In genomic region chr11:9609841-9610240, GRCh38 we compare ENCODE assay signal across 15 cellular contexts. TPM values are rescaled to one million over a fixed set of nuclear protein-coding genes. Genes with fewer than 3 reads are reported as not detected.
A peak's percentile ranks its signal among the peaks of the same experiment; 100 is the strongest.
DNase-seq lines count a peak whose midpoint lies in the region; ATAC-seq and TF ChIP-seq lines count a peak whose summit lies in the region.
"Had no signal": no experiment of that assay in that cellular context is flagged by ENCODE, and none has a peak within 500 bp of the region (broad histone marks: within the 10 kb centered on the region; RNA-seq: fewer than 3 reads in every experiment).

No MANE protein-coding gene starts in this region.

- H3K4me1 Mint-ChIP-seq in activated naive CD4-positive, alpha-beta T cell treated with anti-CD3 and anti-CD28 coated beads for 36 hours (ENCODE audit: low read depth) = peaks cover 25% of the 10 kb centered on the region
- H3K4me1 Mint-ChIP-seq in WTC11 = peaks cover 40% of the 10 kb centered on the region

- intact Hi-C loops in activated naive CD4-positive, alpha-beta T cell treated with anti-CD3 and anti-CD28 coated beads for 36 hours (cut with micrococcal nuclease) = loop anchor here (5.0 kb wide), 4 partner anchors 248 to 712 kb away; partner anchors contain the start of genes AKIP1 and NRIP3

- H3K18ac ChIP-seq in trophoblast cell (ENCODE audit: low read length) = no peak overlapping the region

- H3K4ac ChIP-seq in trophoblast cell (ENCODE audit: low read depth, low read length) = no peak overlapping the region

- no peaks in the 10 kb centered on the region for H3K27me3 Mint-ChIP-seq in activated naive CD4-positive, alpha-beta T cell treated with anti-CD3 and anti-CD28 coated beads for 36 hours (ENCODE audit: low read depth)
- H3K27me3 Mint-ChIP-seq in WTC11 (ENCODE audit: low read depth) = no peaks in the 10 kb centered on the region

- no peak overlapping the region for H3K4me3 Mint-ChIP-seq in activated naive CD4-positive, alpha-beta T cell treated with anti-CD3 and anti-CD28 coated beads for 36 hours
- no peak overlapping the region for H3K4me3 Mint-ChIP-seq in WTC11

- no peak overlapping the region for H3K4me3 ChIP-seq in HEK293 (ENCODE audit: low read depth, low read length)
- H3K4me3 ChIP-seq in trophoblast cell (ENCODE audit: low read depth, low read length) = no peak overlapping the region
- H3K4me3 ChIP-seq: PC-9, SJCRH30 had no signal

- WGBS in trophoblast cell (ENCODE audit: extremely low coverage, insufficient coverage, insufficient read length) = no CpG with 5 or more reads among the region's 3 CpGs

- H3K27ac ChIP-seq in HEK293 (ENCODE audit: extremely low read depth, low read depth, low read length) (no peak overlapping the region), trophoblast cell (ENCODE audit: low read depth, low read length) (no peak overlapping the region)
- H3K27ac ChIP-seq: C4-2B, PC-9, SJCRH30 had no signal

- H4K91ac ChIP-seq in trophoblast cell (ENCODE audit: low read depth, low read length) = peak overlapping the region; percentile 77

- no peak overlapping the region for H3K14ac ChIP-seq in trophoblast cell (ENCODE audit: low read length)

- ATAC-seq in WTC11 (no peak), GM21390 (IDR thresholded peaks at IDR 0.05; ENCODE audit: unreplicated experiment) (no peak), GM18867 (IDR thresholded peaks at IDR 0.05; ENCODE audit: unreplicated experiment) (no peak)

- no peaks in the 10 kb centered on the region for H3K9me3 ChIP-seq in HEK293 (ENCODE audit: control insufficient read depth, insufficient read depth, low read depth, low read length)
- H3K9me3 ChIP-seq in trophoblast cell (ENCODE audit: insufficient read depth, low read depth, low read length) = no peaks in the 10 kb centered on the region
- H3K9me3 ChIP-seq: SJCRH30 had no signal

- H3K36me3 ChIP-seq in HEK293 (ENCODE audit: control insufficient read depth in 2 of 2, insufficient read depth in 1 of 2, low read length in 2 of 2) = no peaks in the 10 kb centered on the region
- no peaks in the 10 kb centered on the region for H3K36me3 ChIP-seq in trophoblast cell (ENCODE audit: control insufficient read depth in 1 of 2, insufficient read depth in 2 of 2, low read length in 2 of 2)
- H3K36me3 ChIP-seq: SJCRH30 had no signal

- H3K4me1 ChIP-seq in HEK293 (ENCODE audit: control insufficient read depth, insufficient read depth, low read length) (no peaks in the 10 kb centered on the region), trophoblast cell (ENCODE audit: control insufficient read depth in 1 of 2, insufficient read depth in 2 of 2, low read length in 2 of 2) (peaks cover 5% of the 10 kb centered on the region in 2 experiments)

- H4K8ac ChIP-seq in trophoblast cell (ENCODE audit: low read depth, low read length) = peak overlapping the region; percentile 1

- DNase-seq in activated naive CD4-positive, alpha-beta T cell treated with anti-CD3 and anti-CD28 coated beads for 36 hours = no peak
- DNase-seq in activated naive CD4-positive, alpha-beta T cell (lab: John Stamatoyannopoulos, UW) = no peak
- DNase-seq in WTC11 (ENCODE audit: low spot score) = no peak
- DNase-seq in trophoblast cell = no peak
- DNase-seq: DMS 273 treated with DMSO at 0.1 percent for 48 hours, Kasumi-1, NCI-H1105 treated with DMSO at 0.1 percent for 48 hours, NCI-H187, NCI-H526 treated with DMSO at 0.1 percent for 48 hours, PC-9, SJCRH30 had no signal

- CTCF ChIA-PET in activated naive CD4-positive, alpha-beta T cell treated with anti-CD3 and anti-CD28 coated beads for 36 hours (lab: Charles Lee) = interaction anchor here (0.5 to 1.5 kb wide), 4 partner anchors 9 to 214 kb away, joined by 4 to 6 read pairs (median 4); no protein-coding TSS in a partner anchor
- CTCF ChIA-PET in HEK293 (lab: Yijun Ruan, JAX) (no interaction called here), WTC11 (lab: Charles Lee) (no interaction called here)

- H3K27me3 ChIP-seq in trophoblast cell (ENCODE audit: insufficient read depth, low read length) = no peaks in the 10 kb centered on the region
- H3K27me3 ChIP-seq: SJCRH30 had no signal

- H3K79me2 ChIP-seq in trophoblast cell (ENCODE audit: control insufficient read depth, insufficient read depth, low read length, poor library complexity) = peaks cover 7% of the 10 kb centered on the region

- peak overlapping the region; percentile 76 for H2BK120ac ChIP-seq in trophoblast cell (ENCODE audit: insufficient read depth, low read length, poor library complexity)

- H3K23ac ChIP-seq in trophoblast cell (ENCODE audit: low read length) = no peak overlapping the region

- H3K79me1 ChIP-seq in trophoblast cell (ENCODE audit: low read length) = peaks cover 16% of the 10 kb centered on the region

- H2AK5ac ChIP-seq in trophoblast cell (ENCODE audit: low read length) = no peak overlapping the region

- H2BK5ac ChIP-seq in trophoblast cell (ENCODE audit: low read depth, low read length, poor library complexity) = peak overlapping the region; percentile 22

- TF ChIP-seq CTCF in HEK293 (tag by site-specific recombination; IDR thresholded peaks at IDR 0.05) (no peak), WTC11 (IDR thresholded peaks at IDR 0.05) (no peak)

- no peak overlapping the region for H2BK12ac ChIP-seq in trophoblast cell (ENCODE audit: low read length)

- H4K12ac ChIP-seq in trophoblast cell (ENCODE audit: low read depth, low read length) = no peak overlapping the region

- H3K36me3 Mint-ChIP-seq in activated naive CD4-positive, alpha-beta T cell treated with anti-CD3 and anti-CD28 coated beads for 36 hours (ENCODE audit: low read depth) = no peaks in the 10 kb centered on the region
- peaks cover 3% of the 10 kb centered on the region for H3K36me3 Mint-ChIP-seq in WTC11

- no peak overlapping the region for H2AFZ ChIP-seq in trophoblast cell (ENCODE audit: insufficient read depth, low read length, poor library complexity)
- H2AFZ ChIP-seq: PC-9 had no signal

- no peak overlapping the region for H3K9ac ChIP-seq in trophoblast cell (ENCODE audit: low read length)

- H3K9me3 Mint-ChIP-seq in activated naive CD4-positive, alpha-beta T cell treated with anti-CD3 and anti-CD28 coated beads for 36 hours = no peaks in the 10 kb centered on the region
- peaks cover 8% of the 10 kb centered on the region for H3K9me3 Mint-ChIP-seq in WTC11

- H3K4me2 ChIP-seq in trophoblast cell (ENCODE audit: low read length) = no peak overlapping the region
- H3K4me2 ChIP-seq: PC-9 had no signal

- POLR2A ChIA-PET in HEK293 (lab: Yijun Ruan, JAX) = interaction anchor here (1.0 kb wide), 1 partner anchor 149 kb away, joined by 3 read pairs; the partner anchor contains the start of gene ZNF143
- POLR2A ChIA-PET in WTC11 (lab: Charles Lee) = no interaction called here

- peak overlapping the region; percentile 48 for H3K27ac Mint-ChIP-seq in activated naive CD4-positive, alpha-beta T cell treated with anti-CD3 and anti-CD28 coated beads for 36 hours
- 0 out of 2 replicates have a peak overlapping the region, but pooled peaks have one; percentile 16 for H3K27ac Mint-ChIP-seq in WTC11

TF ChIP-seq in HEK293, 187 proteins besides CTCF, POLR2A, EP300 and RAD21 (continues in another document):
- TF ChIP-seq ZNF121 (tag by site-specific recombination; IDR thresholded peaks at IDR 0.05) (peak; percentile 64), ZNF639 (tag by site-specific recombination; IDR thresholded peaks at IDR 0.05) (no peak), ZNF747 (tag by site-specific recombination; IDR thresholded peaks at IDR 0.05) (no peak)

TF ChIP-seq in WTC11, 78 proteins besides CTCF, POLR2A, EP300 and RAD21:
- TF ChIP-seq GTF2I (CRISPR knock-in tag; conservative IDR thresholded peaks at IDR 0.05) = no peak
- TF ChIP-seq ZNF671 (CRISPR knock-in tag; IDR thresholded peaks at IDR 0.05) = no peak
- TF ChIP-seq ATF3 (CRISPR knock-in tag; conservative IDR thresholded peaks at IDR 0.05) = no peak
- TF ChIP-seq GABPB1 (CRISPR knock-in tag; IDR thresholded peaks at IDR 0.05) = no peak
- TF ChIP-seq ZNF121 (CRISPR knock-in tag; IDR thresholded peaks at IDR 0.05) = peak; percentile 82; the same call in 1 of the 2 replicates
- no peak for TF ChIP-seq ZNF263 (CRISPR knock-in tag; IDR thresholded peaks at IDR 0.05; ENCODE audit: low read depth)

RNA-seq across cellular contexts. Expression of gene WEE1, which starts 36.4 kb away (rescaled TPM):
- 10 to 100 TPM; 41.8 to 46.6 TPM for total RNA-seq in activated naive CD4-positive, alpha-beta T cell treated with anti-CD3 and anti-CD28 coated beads for 36 hours
- 85.5 to 109 TPM (median 91.3 TPM) in 3 replicates for total RNA-seq in WTC11 (2021)
- 84.5 and 89.9 TPM in 2 replicates for polyA plus RNA-seq in trophoblast cell (2013)

RNA-seq across cellular contexts. Expression of gene SWAP70, which starts 54.0 kb away (rescaled TPM):
- total RNA-seq in activated naive CD4-positive, alpha-beta T cell treated with anti-CD3 and anti-CD28 coated beads for 36 hours = 1 to 10 TPM; 8.2 to 9.5 TPM
- 24.1 to 27.8 TPM (median 27.6 TPM) in 3 replicates for total RNA-seq in WTC11 (2021)
- polyA plus RNA-seq in trophoblast cell (2013) = 70.7 and 73.1 TPM in 2 replicates
